ENCODE assay signal across 1 cellular context in the genomic region with DNA sequence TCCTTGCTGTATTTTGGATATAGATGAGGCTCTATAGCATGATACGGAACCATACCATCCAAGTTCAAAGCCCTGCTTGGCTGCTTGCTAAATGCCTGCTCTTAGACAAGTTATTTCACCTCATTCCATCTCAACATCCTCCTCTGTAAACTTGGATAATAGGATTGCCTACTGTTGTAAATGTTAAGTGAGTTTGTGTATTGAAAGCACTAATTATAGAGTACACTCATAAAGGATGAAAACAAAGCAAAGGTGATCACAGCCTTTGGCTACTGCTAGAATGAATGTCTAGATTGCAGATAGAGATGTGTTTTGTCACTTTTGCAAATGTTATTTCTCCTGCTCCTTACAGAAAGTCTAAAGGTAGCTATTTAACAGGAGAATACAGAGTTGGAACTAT.
TF ChIP-seq lines count a peak whose summit lies in the region.

No MANE protein-coding gene starts in this region.

TF ChIP-seq in IMR-90, 13 proteins besides CTCF, POLR2A, EP300 and RAD21 (continued from another document):
- TF ChIP-seq USF2 (IDR thresholded peaks at IDR 0.05; ENCODE audit: low read depth, low read length): no peak
